Comparison of ENCODE assay signal across 10 cellular contexts in the genomic region with DNA sequence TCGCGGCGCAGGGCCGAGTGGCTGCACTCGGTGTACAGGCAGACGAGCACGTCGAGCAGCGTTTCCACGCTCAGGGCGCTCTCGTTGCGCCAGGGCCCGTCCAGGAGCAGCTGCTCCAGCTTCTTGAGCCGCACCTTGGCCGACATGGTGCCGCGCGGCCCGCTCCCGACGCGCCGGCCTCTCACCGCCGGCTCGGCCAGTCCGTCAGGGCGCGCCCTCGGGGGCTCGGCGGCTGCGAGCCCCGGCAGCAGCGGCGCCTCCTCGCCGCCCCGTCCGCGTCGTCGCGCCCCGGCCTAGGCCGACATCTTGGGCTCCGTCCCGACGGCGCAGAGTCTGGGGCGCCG. TPM values are rescaled to one million over a fixed set of nuclear protein-coding genes. Genes with fewer than 3 reads are reported as not detected.
DNase-seq lines count a peak whose midpoint lies in the region; ATAC-seq, FAIRE-seq and TF ChIP-seq lines count a peak whose summit lies in the region.
"Had no signal": no experiment of that assay in that cellular context is flagged by ENCODE, and none has a peak within 500 bp of the region (broad histone marks: within the 10 kb centered on the region; RNA-seq: fewer than 3 reads in every experiment).

No MANE protein-coding gene starts in this region.

- TF ChIP-seq POLR2A in uterus (IDR thresholded peaks at IDR 0.05), result no peak

- intact Hi-C loops in uterus (cut with DNase I; ENCODE audit: low total_unique reads), result no loop called here

- H3K36me3 ChIP-seq in GM06990 (ENCODE audit: control insufficient read depth, insufficient read depth, low read length) (no peaks in the 10 kb centered on the region), mesenchymal stem cell (ENCODE audit: control insufficient read depth in 1 of 2, insufficient read depth in 2 of 2, low read depth in 1 of 2, low read length in 2 of 2) (peaks cover 7 to 20% of the 10 kb centered on the region in 2 experiments), uterus (no peaks in the 10 kb centered on the region)

- peak overlapping the region in 1 of 2 experiments; percentile 33 for H2BK12ac ChIP-seq in mesenchymal stem cell (ENCODE audit: low read length in 2 of 2)

- peak overlapping the region; percentile 77 for H2BK120ac ChIP-seq in mesenchymal stem cell (ENCODE audit: low read depth, low read length)

- H3K9ac ChIP-seq in mesenchymal stem cell (ENCODE audit: low read length), result peak overlapping the region; percentile 93

- no peak overlapping the region for H2AK5ac ChIP-seq in mesenchymal stem cell (ENCODE audit: low read length, severe bottlenecking)

- H3K27me3 ChIP-seq in GM06990 (replicated peaks; ENCODE audit: control insufficient read depth, insufficient read depth, low read length) (no peaks in the 10 kb centered on the region), mesenchymal stem cell (ENCODE audit: control insufficient read depth in 1 of 2, insufficient read depth in 1 of 2, low read length in 2 of 2) (no peaks in the 10 kb centered on the region), uterus (no peaks in the 10 kb centered on the region)

- peak overlapping the region; percentile 79 for H3K4me3 ChIP-seq in GM06990 (replicated peaks; ENCODE audit: low read depth, low read length)
- peak overlapping the region; percentile 88 to 93 for H3K4me3 ChIP-seq in mesenchymal stem cell (ENCODE audit: insufficient read depth in 1 of 2, low read depth in 1 of 2, low read length in 2 of 2)
- H3K4me3 ChIP-seq in uterus, result peak overlapping the region; percentile 73 to 95

- peak overlapping the region; percentile 54 for H2BK5ac ChIP-seq in mesenchymal stem cell (ENCODE audit: low read depth, low read length, poor library complexity, severe bottlenecking)

- H4K91ac ChIP-seq in mesenchymal stem cell (ENCODE audit: low read length), result peak overlapping the region; percentile 92

- H3K23ac ChIP-seq in mesenchymal stem cell (ENCODE audit: low read length in 2 of 2), result peak overlapping the region; percentile 27 to 100

- H3K27me3 Mint-ChIP-seq in chondrocyte (ENCODE audit: low read depth), result no peaks in the 10 kb centered on the region
- H3K27me3 Mint-ChIP-seq: IgD-negative memory B cell had no signal

- peak overlapping the region; percentile 80 to 100 for H3K14ac ChIP-seq in mesenchymal stem cell (ENCODE audit: low read length in 2 of 2)

- H3K9me3 ChIP-seq in mesenchymal stem cell (ENCODE audit: control insufficient read depth, low read length) (no peaks in the 10 kb centered on the region), uterus (no peaks in the 10 kb centered on the region)

- WGBS in mesenchymal stem cell, result 0% methylated on average over 36 of the region's 53 CpGs

- ATAC-seq in HG03175 (IDR thresholded peaks at IDR 0.05; ENCODE audit: unreplicated experiment), result peak; percentile 37

- H2AFZ ChIP-seq in mesenchymal stem cell (ENCODE audit: low read depth, low read length), result peak overlapping the region; percentile 66

- no peak for FAIRE-seq in D721Med (lab: Jason Lieb, UNC)

- DNase-seq in GM06990 (ENCODE audit: extremely low read depth, insufficient read length), result no peak
- DNase-seq in chondrocyte (ENCODE audit: low spot score), result no peak
- peak; percentile 38 for DNase-seq in mesenchymal stem cell
- peak in 1 of 2 donors; percentile 36 for DNase-seq in uterus
- DNase-seq in D721Med (ENCODE audit: insufficient read length, low spot score), result no peak
- no peak for DNase-seq in activated effector memory CD4-positive, alpha-beta T cell treated with Interleukin-2 at 50 U/mL for 16 hours
- no peak for DNase-seq in GM03348 (ENCODE audit: low spot score)

- TF ChIP-seq CTCF in GM06990 (IDR thresholded peaks at IDR 0.05; ENCODE audit: insufficient read depth, low read length, poor library complexity, severe bottlenecking) (no peak), chondrocyte (IDR thresholded peaks at IDR 0.05) (no peak), uterus (IDR thresholded peaks at IDR 0.05) (no peak), D721Med (IDR thresholded peaks at IDR 0.05; ENCODE audit: insufficient read depth, missing control alignments) (no peak)

- peak overlapping the region; percentile 68 for H3K4me2 ChIP-seq in mesenchymal stem cell (ENCODE audit: low read length, poor library complexity, severe bottlenecking)

- no peaks in the 10 kb centered on the region for H3K9me3 Mint-ChIP-seq in chondrocyte (ENCODE audit: low read depth)
- H3K9me3 Mint-ChIP-seq: IgD-negative memory B cell had no signal

- H2BK15ac ChIP-seq in mesenchymal stem cell (ENCODE audit: low read depth, poor library complexity, severe bottlenecking), result peak overlapping the region; percentile 89

- H3K36me3 Mint-ChIP-seq in chondrocyte (ENCODE audit: low read depth), result peaks cover 2% of the 10 kb centered on the region
- H3K36me3 Mint-ChIP-seq: IgD-negative memory B cell had no signal

- H3K4ac ChIP-seq in mesenchymal stem cell (ENCODE audit: low read depth in 1 of 2, low read length in 2 of 2), result peak overlapping the region; percentile 88 to 99

- H3K79me1 ChIP-seq in mesenchymal stem cell (replicated peaks; ENCODE audit: low read length, poor library complexity, severe bottlenecking), result peaks cover 15% of the 10 kb centered on the region

- peak overlapping the region; percentile 84 for H3K4me3 Mint-ChIP-seq in chondrocyte (ENCODE audit: unreplicated experiment)

- H3K18ac ChIP-seq in mesenchymal stem cell (ENCODE audit: low read depth in 1 of 2, low read length in 2 of 2), result peak overlapping the region; percentile 95 to 99

- peaks cover 41% of the 10 kb centered on the region for H3K4me1 Mint-ChIP-seq in chondrocyte (ENCODE audit: low read depth)

- H4K8ac ChIP-seq in mesenchymal stem cell (ENCODE audit: low read length), result peak overlapping the region; percentile 29

- no peak overlapping the region for H3K27ac Mint-ChIP-seq in chondrocyte (ENCODE audit: unreplicated experiment)

- H3K27ac ChIP-seq in mesenchymal stem cell (ENCODE audit: low read length, poor library complexity, severe bottlenecking) (peak overlapping the region; percentile 48), uterus (peak overlapping the region; percentile 91 to 93)

- H3K4me1 ChIP-seq in mesenchymal stem cell (ENCODE audit: control insufficient read depth, insufficient read depth, low read depth, low read length), result peaks cover 18% of the 10 kb centered on the region
- H3K4me1 ChIP-seq in uterus, result peaks cover 6 to 15% of the 10 kb centered on the region in 2 donors

RNA-seq across cellular contexts. Expression of a gene that starts 0.3 kb away (rescaled TPM):
- total RNA-seq in chondrocyte (106 to 113 TPM (median 107 TPM) in 3 replicates), uterus (100 to 1,000 TPM in 2 of 4 donors, 10 to 100 TPM in 2; 80.6 to 157 (median 118) TPM)
- 64.0 TPM for polyA plus RNA-seq in mesenchymal stem cell (2013, experiment 1 of 2)
- polyA plus RNA-seq in mesenchymal stem cell (2013, experiment 2 of 2), result 61.5 TPM

RNA-seq across cellular contexts. Expression of a gene that starts 27.0 kb away (rescaled TPM):
- total RNA-seq in chondrocyte (not detected in 3 replicates), uterus (not detected)
- not detected for polyA plus RNA-seq in mesenchymal stem cell (2013, experiment 1 of 2)
- not detected for polyA plus RNA-seq in mesenchymal stem cell (2013, experiment 2 of 2)
- total RNA-seq: pulmonary artery endothelial cell had no signal
- polyA plus RNA-seq: IgD-negative memory B cell had no signal

RNA-seq across cellular contexts. Expression of a gene that starts 37.5 kb away (rescaled TPM):
- total RNA-seq in chondrocyte (not detected in 3 replicates), uterus (1 to 10 TPM in 1 of 4 donors, under 1 TPM in 2, not detected in 1; under 0.01 to 5.6 (median 0.41) TPM)
- polyA plus RNA-seq in mesenchymal stem cell (2013, experiment 1 of 2), result not detected
- 0.05 TPM for polyA plus RNA-seq in mesenchymal stem cell (2013, experiment 2 of 2)
- total RNA-seq: pulmonary artery endothelial cell had no signal
- polyA plus RNA-seq: IgD-negative memory B cell had no signal
